1 cellular context compared by ENCODE assay signal in genomic region chr2:126663184-126663963, GRCh38.
TF ChIP-seq lines count a peak whose summit lies in the region.

No MANE protein-coding gene starts in this region.

TF ChIP-seq in GM12878, 131 proteins besides CTCF, POLR2A, EP300 and RAD21 (continued from another document):
- no peak for TF ChIP-seq RELB (IDR thresholded peaks at IDR 0.05; ENCODE audit: low read depth)
